9 cellular contexts compared by ENCODE assay signal in the genomic region with DNA sequence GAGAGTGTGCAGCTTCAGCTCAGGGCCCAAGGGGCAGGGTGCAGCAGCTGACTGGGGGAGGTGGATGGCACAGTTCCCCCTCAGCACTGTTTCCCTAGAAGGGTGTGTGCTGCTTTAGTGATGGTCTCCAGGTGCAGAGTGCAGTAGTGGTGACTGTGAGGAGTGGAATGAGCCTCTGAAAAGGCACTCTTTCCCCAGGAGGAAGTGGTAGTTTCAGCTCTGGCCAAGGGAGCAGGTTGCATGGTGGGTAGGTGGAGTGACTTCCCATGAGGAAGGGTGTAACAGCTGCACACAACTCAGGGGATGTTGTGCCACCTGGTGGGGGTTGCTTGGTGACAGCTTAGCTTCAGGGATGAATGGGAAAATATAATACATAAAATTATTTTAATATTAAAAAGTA.
A peak's percentile ranks its signal among the peaks of the same experiment; 100 is the strongest.
DNase-seq lines count a peak whose midpoint lies in the region; ATAC-seq and TF ChIP-seq lines count a peak whose summit lies in the region.
"Had no signal": no experiment of that assay in that cellular context is flagged by ENCODE, and none has a peak within 500 bp of the region (broad histone marks: within the 10 kb centered on the region; RNA-seq: fewer than 3 reads in every experiment).

No MANE protein-coding gene starts in this region.

- no peak overlapping the region for H3K4me3 ChIP-seq in upper lobe of right lung

- no peaks in the 10 kb centered on the region for H3K27me3 ChIP-seq in upper lobe of right lung

- no peaks in the 10 kb centered on the region for H3K36me3 ChIP-seq in upper lobe of right lung

- H3K27ac Mint-ChIP-seq in activated T-helper 17 cell treated with anti-CD3 and anti-CD28 coated beads, Interleukin-2, amount 50 U/mL, for 72 hours = no peak overlapping the region
- H3K27ac Mint-ChIP-seq: activated naive CD8-positive, alpha-beta T cell had no signal

- H3K4me1 Mint-ChIP-seq in activated T-helper 17 cell treated with anti-CD3 and anti-CD28 coated beads, Interleukin-2, amount 50 U/mL, for 72 hours = no peaks in the 10 kb centered on the region

- no peaks in the 10 kb centered on the region for H3K27me3 Mint-ChIP-seq in activated T-helper 17 cell treated with anti-CD3 and anti-CD28 coated beads, Interleukin-2, amount 50 U/mL, for 72 hours
- H3K27me3 Mint-ChIP-seq: activated naive CD8-positive, alpha-beta T cell had no signal

- H3K9me3 ChIP-seq in upper lobe of right lung = no peaks in the 10 kb centered on the region

- H3K4me1 ChIP-seq in upper lobe of right lung = no peaks in the 10 kb centered on the region

- intact Hi-C loops in upper lobe of right lung (cut with DNase I) = no loop called here

- no peak overlapping the region for H3K4me3 Mint-ChIP-seq in activated T-helper 17 cell treated with anti-CD3 and anti-CD28 coated beads, Interleukin-2, amount 50 U/mL, for 72 hours
- H3K4me3 Mint-ChIP-seq: activated naive CD8-positive, alpha-beta T cell had no signal

- DNase-seq in HuH-7.5 (ENCODE audit: low spot score) (peak; percentile 16), astrocyte of the hippocampus (ENCODE audit: low read depth, low spot score) (peak; percentile 33), activated gamma-delta T cell treated with Interleukin-2 at 50 U/mL for 16 hours (no peak), upper lobe of right lung (no peak)
- DNase-seq in activated naive CD4-positive, alpha-beta T cell treated with anti-CD3 and anti-CD28 coated beads, Interleukin-2, amount 50 U/mL, for 16 hours = no peak

- peak; percentile 66 for ATAC-seq in GM18909 (IDR thresholded peaks at IDR 0.05; ENCODE audit: poor library complexity, unreplicated experiment)
- no peak for ATAC-seq in activated T-helper 17 cell treated with anti-CD3 and anti-CD28 coated beads, Interleukin-2, amount 50 U/mL, for 72 hours (replicated peaks)
- ATAC-seq in upper lobe of right lung = no peak

- no peaks in the 10 kb centered on the region for H3K36me3 Mint-ChIP-seq in activated T-helper 17 cell treated with anti-CD3 and anti-CD28 coated beads, Interleukin-2, amount 50 U/mL, for 72 hours (ENCODE audit: low read depth)
- H3K36me3 Mint-ChIP-seq: activated naive CD8-positive, alpha-beta T cell had no signal

- TF ChIP-seq CTCF in 22Rv1 (IDR thresholded peaks at IDR 0.05) (0 out of 2 replicates have a peak, but pooled peaks have one; percentile 18), upper lobe of right lung (IDR thresholded peaks at IDR 0.05) (no peak)

- no peak overlapping the region for H3K27ac ChIP-seq in 22Rv1
- H3K27ac ChIP-seq in upper lobe of right lung = no peak overlapping the region

- peaks cover 11% of the 10 kb centered on the region for H3K9me3 Mint-ChIP-seq in activated T-helper 17 cell treated with anti-CD3 and anti-CD28 coated beads, Interleukin-2, amount 50 U/mL, for 72 hours

Comparison
In these comparisons a context has a peak if more than half of its experiments do, and no peak if none do; other contexts are left out.
1. DNase-seq: peak in HuH-7.5 (single experiment) and astrocyte of the hippocampus (single experiment); none in activated gamma-delta T cell treated with Interleukin-2 at 50 U/mL for 16 hours (single experiment), activated naive CD4-positive, alpha-beta T cell treated with anti-CD3 and anti-CD28 coated beads, Interleukin-2, amount 50 U/mL, for 16 hours (single experiment) and upper lobe of right lung (single experiment).